Comparison of ENCODE assay signal across 13 cellular contexts in the genomic region with DNA sequence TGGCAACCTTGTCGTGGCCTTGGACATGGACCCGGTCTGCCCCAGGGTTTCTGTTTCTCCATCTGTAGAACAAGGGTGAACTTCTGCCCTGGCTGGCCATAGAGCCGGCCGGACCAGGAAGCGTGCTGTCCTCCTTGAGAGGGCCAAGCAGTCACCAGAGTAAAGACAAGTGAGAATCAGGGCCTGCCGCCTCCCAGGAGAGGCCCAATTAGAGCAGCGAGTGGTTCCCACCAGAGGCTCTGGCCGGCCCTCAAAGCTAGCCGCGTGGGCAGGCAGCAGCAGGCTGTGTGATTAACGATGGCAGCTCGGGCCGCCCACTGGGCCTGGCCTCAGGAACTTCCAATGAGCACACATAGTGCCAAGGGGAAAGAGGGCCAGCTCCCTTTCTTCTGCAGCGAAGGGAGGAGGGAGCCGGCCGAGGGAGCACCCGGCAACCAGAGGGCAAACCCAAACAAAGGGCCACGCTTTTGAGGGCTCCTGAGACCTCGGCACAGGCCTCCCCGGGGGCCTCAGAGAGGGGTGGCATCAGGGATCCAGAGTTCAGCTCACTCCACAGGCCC. TPM values are rescaled to one million over a fixed set of nuclear protein-coding genes. Genes with fewer than 3 reads are reported as not detected.
DNase-seq lines count a peak whose midpoint lies in the region; ATAC-seq and TF ChIP-seq lines count a peak whose summit lies in the region.
"Had no signal": no experiment of that assay in that cellular context is flagged by ENCODE, and none has a peak within 500 bp of the region (broad histone marks: within the 10 kb centered on the region; RNA-seq: fewer than 3 reads in every experiment).

No MANE protein-coding gene starts in this region.

- no peak overlapping the region for H3K4me3 Mint-ChIP-seq in activated CD4-positive, alpha-beta memory T cell treated with anti-CD3 and anti-CD28 coated beads, Interleukin-2, amount 10 ng/mL, durations not matched to agents 7 days and 5 days
- H3K4me3 Mint-ChIP-seq in mesothelial cell of epicardium: no peak overlapping the region
- H3K4me3 Mint-ChIP-seq: activated CD4-positive, alpha-beta T cell treated with anti-CD3 and anti-CD28 coated beads for 36 hours; B cell; stimulated activated naive CD8-positive, alpha-beta T cell treated with anti-CD3 and anti-CD28 coated beads, Interleukin-15, Interleukin-2, amounts not matched to agents 100 ng/mL and 50 ng/mL, for 24 hours had no signal

- no peak for ATAC-seq in HG02798 (IDR thresholded peaks at IDR 0.05; ENCODE audit: poor library complexity, unreplicated experiment)
- ATAC-seq in GM19328 (IDR thresholded peaks at IDR 0.05; ENCODE audit: unreplicated experiment): no peak
- ATAC-seq: activated CD4-positive, alpha-beta T cell treated with anti-CD3 and anti-CD28 coated beads for 36 hours had no signal

- H3K36me3 Mint-ChIP-seq in activated CD4-positive, alpha-beta memory T cell treated with anti-CD3 and anti-CD28 coated beads, Interleukin-2, amount 10 ng/mL, durations not matched to agents 7 days and 5 days (ENCODE audit: low read depth): no peaks in the 10 kb centered on the region
- no peaks in the 10 kb centered on the region for H3K36me3 Mint-ChIP-seq in mesothelial cell of epicardium

- CTCF ChIA-PET in activated CD4-positive, alpha-beta memory T cell treated with anti-CD3 and anti-CD28 coated beads, Interleukin-2, amount 10 ng/mL, durations not matched to agents 7 days and 5 days (lab: Charles Lee): no interaction called here

- no peaks in the 10 kb centered on the region for H3K9me3 Mint-ChIP-seq in activated CD4-positive, alpha-beta memory T cell treated with anti-CD3 and anti-CD28 coated beads, Interleukin-2, amount 10 ng/mL, durations not matched to agents 7 days and 5 days
- no peaks in the 10 kb centered on the region for H3K9me3 Mint-ChIP-seq in mesothelial cell of epicardium
- H3K9me3 Mint-ChIP-seq: stimulated activated naive CD8-positive, alpha-beta T cell treated with anti-CD3 and anti-CD28 coated beads, Interleukin-15, Interleukin-2, amounts not matched to agents 100 ng/mL and 50 ng/mL, for 24 hours had no signal

- peaks cover 13% of the 10 kb centered on the region for H3K27me3 Mint-ChIP-seq in activated CD4-positive, alpha-beta memory T cell treated with anti-CD3 and anti-CD28 coated beads, Interleukin-2, amount 10 ng/mL, durations not matched to agents 7 days and 5 days
- H3K27me3 Mint-ChIP-seq in mesothelial cell of epicardium (ENCODE audit: low read depth): no peaks in the 10 kb centered on the region
- H3K27me3 Mint-ChIP-seq: activated CD4-positive, alpha-beta T cell treated with anti-CD3 and anti-CD28 coated beads for 36 hours had no signal

- intact Hi-C loops in posterior cingulate gyrus (cut with DNase I): no loop called here

- peak; percentile 51 for DNase-seq in AG10803 (ENCODE audit: low read depth)
- DNase-seq in amygdala (lab: John Stamatoyannopoulos, UW): peak in 49 of 56 donors; percentile 29 to 92 (median 68)
- peak; percentile 69 for DNase-seq in iPS-NIHi11 (ENCODE audit: low spot score)
- peak; percentile 19 to 93 (median 68) for DNase-seq in posterior cingulate gyrus
- DNase-seq in activated CD4-positive, alpha-beta memory T cell treated with anti-CD3 and anti-CD28 coated beads, Interleukin-2, amount 10 ng/mL, durations not matched to agents 7 days and 5 days: no peak
- no peak for DNase-seq in mesothelial cell of epicardium (ENCODE audit: low spot score in 2 of 2, unreplicated experiment in 2 of 2)
- DNase-seq: activated CD4-positive, alpha-beta T cell treated with anti-CD3 and anti-CD28 coated beads for 36 hours; activated effector memory CD4-positive, alpha-beta T cell treated with anti-CD3 and anti-CD28 coated beads, Interleukin-2, amount 50 U/mL, for 16 hours; NCI-H146 had no signal

- no peaks in the 10 kb centered on the region for H3K4me1 Mint-ChIP-seq in activated CD4-positive, alpha-beta memory T cell treated with anti-CD3 and anti-CD28 coated beads, Interleukin-2, amount 10 ng/mL, durations not matched to agents 7 days and 5 days
- no peaks in the 10 kb centered on the region for H3K4me1 Mint-ChIP-seq in mesothelial cell of epicardium
- H3K4me1 Mint-ChIP-seq: activated CD4-positive, alpha-beta T cell treated with anti-CD3 and anti-CD28 coated beads for 36 hours; B cell had no signal

- POLR2A ChIA-PET in activated CD4-positive, alpha-beta memory T cell treated with anti-CD3 and anti-CD28 coated beads, Interleukin-2, amount 10 ng/mL, durations not matched to agents 7 days and 5 days (lab: Charles Lee): no interaction called here

- H3K4me3 ChIP-seq in AG10803 (ENCODE audit: low read length): no peak overlapping the region

- no peak overlapping the region for H3K27ac Mint-ChIP-seq in activated CD4-positive, alpha-beta memory T cell treated with anti-CD3 and anti-CD28 coated beads, Interleukin-2, amount 10 ng/mL, durations not matched to agents 7 days and 5 days
- H3K27ac Mint-ChIP-seq in mesothelial cell of epicardium: no peak overlapping the region
- H3K27ac Mint-ChIP-seq: activated CD4-positive, alpha-beta T cell treated with anti-CD3 and anti-CD28 coated beads for 36 hours; B cell; stimulated activated naive CD8-positive, alpha-beta T cell treated with anti-CD3 and anti-CD28 coated beads, Interleukin-15, Interleukin-2, amounts not matched to agents 100 ng/mL and 50 ng/mL, for 24 hours had no signal

- no peak for TF ChIP-seq CTCF in AG10803 (conservative IDR thresholded peaks at IDR 0.05; ENCODE audit: low read length)
- no peak for TF ChIP-seq CTCF in mesothelial cell of epicardium (IDR thresholded peaks at IDR 0.05; ENCODE audit: unreplicated experiment)

RNA-seq across cellular contexts. Expression of a gene that starts 29.2 kb away (rescaled TPM):
- total RNA-seq in activated CD4-positive, alpha-beta memory T cell treated with anti-CD3 and anti-CD28 coated beads, Interleukin-2, amount 10 ng/mL, durations not matched to agents 7 days and 5 days: 10 to 100 TPM; 34.9 to 36.6 TPM
- total RNA-seq in mesothelial cell of epicardium: 45.0 to 49.2 TPM (median 45.5 TPM) in 3 replicates

RNA-seq across cellular contexts. Expression of a gene that starts 36.0 kb away (rescaled TPM):
- under 1 TPM; 0.30 to 0.40 TPM for total RNA-seq in activated CD4-positive, alpha-beta memory T cell treated with anti-CD3 and anti-CD28 coated beads, Interleukin-2, amount 10 ng/mL, durations not matched to agents 7 days and 5 days
- total RNA-seq in mesothelial cell of epicardium: 0.84 to 1.1 TPM (median 1.1 TPM) in 3 replicates

Comparison
In these comparisons a context has a peak if more than half of its experiments do, and no peak if none do; other contexts are left out.
1. DNase-seq: peak in AG10803 (single experiment), amygdala (49 of 56), iPS-NIHi11 (single experiment) and posterior cingulate gyrus (10 of 10); none in activated CD4-positive, alpha-beta memory T cell treated with anti-CD3 and anti-CD28 coated beads, Interleukin-2, amount 10 ng/mL, durations not matched to agents 7 days and 5 days (single experiment) and mesothelial cell of epicardium (0 of 2).